ENCODE assay signal across 1 cellular context in the genomic region with DNA sequence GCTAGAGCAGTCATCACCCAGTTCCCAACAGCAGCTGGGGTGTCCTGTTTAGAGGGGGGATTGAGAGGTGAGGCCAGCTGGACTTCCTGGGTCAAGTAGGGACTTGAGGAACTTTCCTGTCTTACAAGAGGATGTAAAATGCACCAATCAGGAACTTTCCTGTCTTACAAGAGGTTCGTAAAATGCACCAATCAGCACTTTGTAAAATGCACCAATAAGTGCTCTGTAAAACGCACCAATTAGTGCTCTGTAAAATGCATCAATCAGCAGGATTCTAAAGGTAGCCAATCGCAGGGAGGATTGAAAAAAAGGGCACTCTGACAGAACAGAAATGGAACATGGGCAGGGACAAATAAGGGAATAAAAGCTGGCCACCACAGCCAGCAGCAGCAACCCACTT.
TF ChIP-seq lines count a peak whose summit lies in the region.

No MANE protein-coding gene starts in this region.

TF ChIP-seq in K562, 482 proteins besides CTCF, POLR2A, EP300 and RAD21 (continued from another document):
- TF ChIP-seq, protein P1, sequence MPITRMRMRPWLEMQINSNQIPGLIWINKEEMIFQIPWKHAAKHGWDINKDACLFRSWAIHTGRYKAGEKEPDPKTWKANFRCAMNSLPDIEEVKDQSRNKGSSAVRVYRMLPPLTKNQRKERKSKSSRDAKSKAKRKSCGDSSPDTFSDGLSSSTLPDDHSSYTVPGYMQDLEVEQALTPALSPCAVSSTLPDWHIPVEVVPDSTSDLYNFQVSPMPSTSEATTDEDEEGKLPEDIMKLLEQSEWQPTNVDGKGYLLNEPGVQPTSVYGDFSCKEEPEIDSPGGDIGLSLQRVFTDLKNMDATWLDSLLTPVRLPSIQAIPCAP (CRISPR knock-in tag; IDR thresholded peaks at IDR 0.05; ENCODE audit: borderline replicate concordance), result no peak
- TF ChIP-seq MTA3 (IDR thresholded peaks at IDR 0.05; ENCODE audit: borderline replicate concordance) (no peak), MAFK (IDR thresholded peaks at IDR 0.05; ENCODE audit: low read length) (0 out of 2 replicates have a peak, but pooled peaks have one; percentile 31), C11orf30 (IDR thresholded peaks at IDR 0.05; ENCODE audit: low read depth) (peak; percentile 50; the same call in 1 of the 2 replicates), HDAC2 (IDR thresholded peaks at IDR 0.05) (no peak), ZNF76 (CRISPR knock-in tag; IDR thresholded peaks at IDR 0.05; ENCODE audit: borderline replicate concordance) (no peak), NFE2L1 (tag; IDR thresholded peaks at IDR 0.05; ENCODE audit: borderline replicate concordance, low read depth) (no peak), GATA2 (CRISPR knock-in tag; IDR thresholded peaks at IDR 0.05) (no peak), ZKSCAN1 (IDR thresholded peaks at IDR 0.05; ENCODE audit: low read depth, low read length) (no peak), ZNF436 (CRISPR knock-in tag; IDR thresholded peaks at IDR 0.05) (no peak), ZNF316 (IDR thresholded peaks at IDR 0.05) (peak; percentile 69), ZNF778 (CRISPR knock-in tag; IDR thresholded peaks at IDR 0.05) (no peak), PRMT5 (CRISPR knock-in tag; IDR thresholded peaks at IDR 0.05) (no peak)
